Comparison of ENCODE assay signal across 15 cellular contexts in the genomic region with DNA sequence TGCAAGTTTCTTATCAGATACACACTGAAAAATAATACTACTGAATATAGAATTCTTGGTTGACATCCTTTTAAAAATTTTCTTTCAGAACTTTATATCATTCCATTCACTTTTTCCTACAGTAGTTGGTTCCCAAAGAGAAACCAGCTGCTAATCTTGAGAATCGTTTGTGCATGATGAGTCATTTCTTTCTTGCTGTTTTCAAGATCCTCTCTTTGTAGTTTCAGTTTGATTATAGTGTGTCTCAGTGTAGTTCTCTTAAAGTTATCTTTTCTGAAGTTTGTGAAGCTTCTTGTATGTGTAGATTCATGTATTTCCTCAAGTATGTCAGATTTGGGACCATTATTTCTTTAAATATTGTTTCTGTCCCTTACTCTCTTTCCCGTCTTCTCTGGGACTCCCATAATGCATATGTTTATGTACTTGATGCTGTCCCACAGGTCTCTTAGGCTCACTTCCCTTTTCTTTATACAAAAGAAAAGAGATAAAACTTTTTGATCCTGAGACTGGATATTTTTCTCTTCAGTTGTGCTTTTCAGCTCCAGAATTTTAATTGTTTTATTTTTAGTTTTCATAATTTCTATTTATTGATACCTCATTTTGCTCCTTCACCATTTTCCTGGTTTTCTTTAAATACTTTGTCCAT.
A peak's percentile ranks its signal among the peaks of the same experiment; 100 is the strongest.
DNase-seq lines count a peak whose midpoint lies in the region; ATAC-seq lines count a peak whose summit lies in the region.
"Had no signal": no experiment of that assay in that cellular context is flagged by ENCODE, and none has a peak within 500 bp of the region (broad histone marks: within the 10 kb centered on the region; RNA-seq: fewer than 3 reads in every experiment).

No MANE protein-coding gene starts in this region.

- H3K27ac Mint-ChIP-seq in T-helper 2 cell treated with Interferon-gamma antibody and Interleukin-4, amounts not matched to agents 5 μg/mL and 100 μg/mL, for 36 hours: no peak overlapping the region
- no peak overlapping the region for H3K27ac Mint-ChIP-seq in naive thymus-derived CD4-positive, alpha-beta T cell
- no peak overlapping the region for H3K27ac Mint-ChIP-seq in CD8-positive, alpha-beta memory T cell
- H3K27ac Mint-ChIP-seq: activated CD4-positive, alpha-beta T cell treated with anti-CD3 and anti-CD28 coated beads for 36 hours; activated T-helper 17 cell treated with anti-CD3 and anti-CD28 coated beads, Interleukin-2, amount 50 U/mL, for 72 hours; CD14-positive monocyte; stimulated activated naive CD8-positive, alpha-beta T cell treated with anti-CD3 and anti-CD28 coated beads, Interleukin-15, Interleukin-2, amounts not matched to agents 100 ng/mL and 50 ng/mL, for 24 hours had no signal

- no peak overlapping the region for H3K4me3 Mint-ChIP-seq in T-helper 2 cell treated with Interferon-gamma antibody and Interleukin-4, amounts not matched to agents 5 μg/mL and 100 μg/mL, for 36 hours
- no peak overlapping the region for H3K4me3 Mint-ChIP-seq in naive thymus-derived CD4-positive, alpha-beta T cell
- H3K4me3 Mint-ChIP-seq in CD8-positive, alpha-beta memory T cell: no peak overlapping the region
- H3K4me3 Mint-ChIP-seq: activated CD4-positive, alpha-beta T cell treated with anti-CD3 and anti-CD28 coated beads for 36 hours; activated T-helper 17 cell treated with anti-CD3 and anti-CD28 coated beads, Interleukin-2, amount 50 U/mL, for 72 hours; CD14-positive monocyte; stimulated activated naive CD8-positive, alpha-beta T cell treated with anti-CD3 and anti-CD28 coated beads, Interleukin-15, Interleukin-2, amounts not matched to agents 100 ng/mL and 50 ng/mL, for 24 hours had no signal

- H3K9me3 Mint-ChIP-seq in T-helper 2 cell treated with Interferon-gamma antibody and Interleukin-4, amounts not matched to agents 5 μg/mL and 100 μg/mL, for 36 hours: peaks cover 29% of the 10 kb centered on the region
- H3K9me3 Mint-ChIP-seq in naive thymus-derived CD4-positive, alpha-beta T cell: peaks cover 4 to 40% (median 15%) of the 10 kb centered on the region in 11 donors
- peaks cover 4 to 25% (median 9%) of the 10 kb centered on the region in 5 donors for H3K9me3 Mint-ChIP-seq in CD8-positive, alpha-beta memory T cell

- H3K4me3 ChIP-seq in naive thymus-derived CD4-positive, alpha-beta T cell (ENCODE audit: low read length): no peak overlapping the region
- no peak overlapping the region for H3K4me3 ChIP-seq in CD8-positive, alpha-beta memory T cell (ENCODE audit: low read length)

- H3K36me3 ChIP-seq in naive thymus-derived CD4-positive, alpha-beta T cell (ENCODE audit: control insufficient read depth in 2 of 3, insufficient read depth in 3 of 3, low read length in 3 of 3): no peaks in the 10 kb centered on the region
- no peaks in the 10 kb centered on the region for H3K36me3 ChIP-seq in CD8-positive, alpha-beta memory T cell (ENCODE audit: insufficient read depth, low read length)

- no peaks in the 10 kb centered on the region for H3K27me3 Mint-ChIP-seq in T-helper 2 cell treated with Interferon-gamma antibody and Interleukin-4, amounts not matched to agents 5 μg/mL and 100 μg/mL, for 36 hours (ENCODE audit: low read depth)
- H3K27me3 Mint-ChIP-seq in naive thymus-derived CD4-positive, alpha-beta T cell: no peaks in the 10 kb centered on the region
- H3K27me3 Mint-ChIP-seq in CD8-positive, alpha-beta memory T cell: no peaks in the 10 kb centered on the region
- H3K27me3 Mint-ChIP-seq: activated CD4-positive, alpha-beta T cell treated with anti-CD3 and anti-CD28 coated beads for 36 hours; activated T-helper 17 cell treated with anti-CD3 and anti-CD28 coated beads, Interleukin-2, amount 50 U/mL, for 72 hours; stimulated activated naive CD8-positive, alpha-beta T cell treated with anti-CD3 and anti-CD28 coated beads, Interleukin-15, Interleukin-2, amounts not matched to agents 100 ng/mL and 50 ng/mL, for 24 hours had no signal

- H3K27me3 ChIP-seq in naive thymus-derived CD4-positive, alpha-beta T cell (ENCODE audit: control insufficient read depth in 2 of 2, insufficient read depth in 2 of 2, low read length in 2 of 2): no peaks in the 10 kb centered on the region
- H3K27me3 ChIP-seq in CD8-positive, alpha-beta memory T cell (ENCODE audit: insufficient read depth, low read length, poor library complexity, severe bottlenecking): no peaks in the 10 kb centered on the region

- no peaks in the 10 kb centered on the region for H3K4me1 Mint-ChIP-seq in T-helper 2 cell treated with Interferon-gamma antibody and Interleukin-4, amounts not matched to agents 5 μg/mL and 100 μg/mL, for 36 hours (ENCODE audit: low read depth)
- H3K4me1 Mint-ChIP-seq in naive thymus-derived CD4-positive, alpha-beta T cell: no peaks in the 10 kb centered on the region
- H3K4me1 Mint-ChIP-seq in CD8-positive, alpha-beta memory T cell: no peaks in the 10 kb centered on the region
- H3K4me1 Mint-ChIP-seq: activated CD4-positive, alpha-beta T cell treated with anti-CD3 and anti-CD28 coated beads for 36 hours; activated T-helper 17 cell treated with anti-CD3 and anti-CD28 coated beads, Interleukin-2, amount 50 U/mL, for 72 hours; CD14-positive monocyte had no signal

- DNase-seq in NOMO-1 treated with dmso at 0.1 percent for 144 hours (lab: John Stamatoyannopoulos, UW; ENCODE audit: unreplicated experiment): peak; percentile 17
- no peak for DNase-seq in T-helper 2 cell treated with Interferon-gamma antibody and Interleukin-4, amounts not matched to agents 5 μg/mL and 100 μg/mL, for 36 hours (ENCODE audit: low spot score)
- DNase-seq in naive thymus-derived CD4-positive, alpha-beta T cell: no peak
- DNase-seq in SKM-1 (lab: John Stamatoyannopoulos, UW; ENCODE audit: unreplicated experiment): no peak
- no peak for DNase-seq in CD8-positive, alpha-beta memory T cell
- DNase-seq: activated CD4-positive, alpha-beta T cell treated with anti-CD3 and anti-CD28 coated beads for 36 hours; effector CD4-positive, alpha-beta T cell; NCI-H1417; stimulated activated CD4-positive, alpha-beta T cell treated with anti-CD3 and anti-CD28 coated beads, Interleukin-4, amount 100 ng/mL, for 4 hours had no signal

- CTCF ChIA-PET in naive thymus-derived CD4-positive, alpha-beta T cell (lab: Charles Lee): no interaction called here
- CTCF ChIA-PET in CD8-positive, alpha-beta memory T cell (lab: Charles Lee): no interaction called here

- ATAC-seq in GM18873 (IDR thresholded peaks at IDR 0.05; ENCODE audit: low FRiP score, unreplicated experiment) (peak; percentile 52), GM21786 (IDR thresholded peaks at IDR 0.05; ENCODE audit: unreplicated experiment) (peak; percentile 91), HG03135 (IDR thresholded peaks at IDR 0.05; ENCODE audit: unreplicated experiment) (peak; percentile 79)
- no peak for ATAC-seq in naive thymus-derived CD4-positive, alpha-beta T cell
- ATAC-seq: activated CD4-positive, alpha-beta T cell treated with anti-CD3 and anti-CD28 coated beads for 36 hours; activated T-helper 17 cell treated with anti-CD3 and anti-CD28 coated beads, Interleukin-2, amount 50 U/mL, for 72 hours had no signal

- POLR2A ChIA-PET in naive thymus-derived CD4-positive, alpha-beta T cell (lab: Charles Lee): no interaction called here
- POLR2A ChIA-PET in CD8-positive, alpha-beta memory T cell (lab: Charles Lee): no interaction called here

- no peaks in the 10 kb centered on the region for H3K36me3 Mint-ChIP-seq in T-helper 2 cell treated with Interferon-gamma antibody and Interleukin-4, amounts not matched to agents 5 μg/mL and 100 μg/mL, for 36 hours (ENCODE audit: low read depth)
- H3K36me3 Mint-ChIP-seq in naive thymus-derived CD4-positive, alpha-beta T cell: no peaks in the 10 kb centered on the region
- no peaks in the 10 kb centered on the region for H3K36me3 Mint-ChIP-seq in CD8-positive, alpha-beta memory T cell
- H3K36me3 Mint-ChIP-seq: CD14-positive monocyte had no signal

- intact Hi-C loops in naive thymus-derived CD4-positive, alpha-beta T cell (cut with micrococcal nuclease): no loop called here

- H3K27ac ChIP-seq in naive thymus-derived CD4-positive, alpha-beta T cell (ENCODE audit: low read depth, low read length): no peak overlapping the region
- no peak overlapping the region for H3K27ac ChIP-seq in CD8-positive, alpha-beta memory T cell (ENCODE audit: low read depth, low read length)

- no peaks in the 10 kb centered on the region for H3K4me1 ChIP-seq in naive thymus-derived CD4-positive, alpha-beta T cell (ENCODE audit: control insufficient read depth in 2 of 2, insufficient read depth in 2 of 2, low read length in 2 of 2)
- H3K4me1 ChIP-seq in CD8-positive, alpha-beta memory T cell (ENCODE audit: insufficient read depth, low read length): no peaks in the 10 kb centered on the region

- H3K9me3 ChIP-seq in naive thymus-derived CD4-positive, alpha-beta T cell (ENCODE audit: control insufficient read depth in 2 of 3, low read length in 3 of 3): no peaks in the 10 kb centered on the region
- H3K9me3 ChIP-seq in CD8-positive, alpha-beta memory T cell (ENCODE audit: low read length): no peaks in the 10 kb centered on the region
